14 cellular contexts compared by ENCODE assay signal in the genomic region with DNA sequence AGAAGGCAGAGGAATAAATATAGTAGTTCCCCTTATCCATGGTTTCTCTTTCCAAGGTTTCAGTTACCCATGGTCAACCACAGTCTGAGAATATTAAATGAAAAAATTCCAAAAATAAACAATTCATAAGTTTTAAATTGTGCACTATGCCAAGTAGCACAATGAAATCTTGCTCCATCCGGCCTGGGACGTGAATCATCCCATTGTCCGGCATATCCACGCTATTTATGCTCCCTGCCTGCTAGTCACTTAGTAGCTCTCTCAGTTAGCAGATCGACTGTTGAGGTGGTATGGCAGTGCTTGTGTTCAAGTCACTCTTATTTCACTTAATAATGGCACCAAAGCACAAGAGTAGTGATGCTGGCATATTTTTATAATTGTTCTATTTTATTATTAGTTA. TPM values are rescaled to one million over a fixed set of nuclear protein-coding genes. Genes with fewer than 3 reads are reported as not detected.
DNase-seq lines count a peak whose midpoint lies in the region; ATAC-seq and TF ChIP-seq lines count a peak whose summit lies in the region.
"Had no signal": no experiment of that assay in that cellular context is flagged by ENCODE, and none has a peak within 500 bp of the region (broad histone marks: within the 10 kb centered on the region; RNA-seq: fewer than 3 reads in every experiment).

No MANE protein-coding gene starts in this region.

- no peaks in the 10 kb centered on the region for H3K9me3 Mint-ChIP-seq in activated T-helper 2 cell treated with anti-CD3 and anti-CD28 coated beads, Interferon-gamma antibody, Interleukin-2, Interleukin-4, amounts not matched to agents 10 μg/mL and 5 μg/mL and 100 μg/mL, durations not matched to agents 14 hours and 24 hours and 36 hours
- H3K9me3 Mint-ChIP-seq: activated T-cell treated with anti-CD3 and anti-CD28 coated beads, Interleukin-2, amount 50 U/mL, for 4 hours; T-helper 1 cell treated with Interleukin-12 subunit alpha and Interleukin-12 subunit beta and Interleukin-4 antibody, amounts not matched to agents 30 μg/mL and 1 μg/mL, for 36 hours had no signal

- no peaks in the 10 kb centered on the region for H3K36me3 Mint-ChIP-seq in activated T-helper 2 cell treated with anti-CD3 and anti-CD28 coated beads, Interferon-gamma antibody, Interleukin-2, Interleukin-4, amounts not matched to agents 10 μg/mL and 5 μg/mL and 100 μg/mL, durations not matched to agents 14 hours and 24 hours and 36 hours (ENCODE audit: low read depth)

- no peak overlapping the region for H3K4me3 Mint-ChIP-seq in activated T-helper 2 cell treated with anti-CD3 and anti-CD28 coated beads, Interferon-gamma antibody, Interleukin-2, Interleukin-4, amounts not matched to agents 10 μg/mL and 5 μg/mL and 100 μg/mL, durations not matched to agents 14 hours and 24 hours and 36 hours (ENCODE audit: low read depth)
- H3K4me3 Mint-ChIP-seq: activated CD4-positive, alpha-beta T cell treated with anti-CD3 and anti-CD28 coated beads for 36 hours; activated T-cell treated with anti-CD3 and anti-CD28 coated beads, Interleukin-2, amount 50 U/mL, for 4 hours; T-helper 1 cell treated with Interleukin-12 subunit alpha and Interleukin-12 subunit beta and Interleukin-4 antibody, amounts not matched to agents 30 μg/mL and 1 μg/mL, for 36 hours had no signal

- TF ChIP-seq CTCF in cardiac fibroblast (IDR thresholded peaks at IDR 0.05; ENCODE audit: low read depth, low read length): no peak
- TF ChIP-seq CTCF in left lung (IDR thresholded peaks at IDR 0.05): no peak
- no peak for TF ChIP-seq CTCF in testis (IDR thresholded peaks at IDR 0.05)

- no peak overlapping the region for H3K4me3 ChIP-seq in cardiac fibroblast (replicated peaks in 1 of 2; ENCODE audit: low read depth in 2 of 2, low read length in 2 of 2)
- no peak overlapping the region for H3K4me3 ChIP-seq in left lung
- H3K4me3 ChIP-seq in aorta (ENCODE audit: low read length in 2 of 2): no peak overlapping the region
- no peak overlapping the region for H3K4me3 ChIP-seq in testis

- no peak overlapping the region for H3K27ac Mint-ChIP-seq in activated T-helper 2 cell treated with anti-CD3 and anti-CD28 coated beads, Interferon-gamma antibody, Interleukin-2, Interleukin-4, amounts not matched to agents 10 μg/mL and 5 μg/mL and 100 μg/mL, durations not matched to agents 14 hours and 24 hours and 36 hours
- H3K27ac Mint-ChIP-seq: activated CD4-positive, alpha-beta T cell treated with anti-CD3 and anti-CD28 coated beads for 36 hours; progenitor cell of endocrine pancreas; T-helper 1 cell treated with Interleukin-12 subunit alpha and Interleukin-12 subunit beta and Interleukin-4 antibody, amounts not matched to agents 30 μg/mL and 1 μg/mL, for 36 hours had no signal

- ATAC-seq in left lung (peak; percentile 38), aorta (ENCODE audit: low FRiP score) (no peak), HG03135 (IDR thresholded peaks at IDR 0.05; ENCODE audit: unreplicated experiment) (no peak)
- ATAC-seq: activated CD4-positive, alpha-beta T cell treated with anti-CD3 and anti-CD28 coated beads for 36 hours; activated T-cell treated with anti-CD3 and anti-CD28 coated beads, Interleukin-2, amount 50 U/mL, for 4 hours had no signal

- DNase-seq in AG08395 (ENCODE audit: low spot score) (peak; percentile 54), M059J (ENCODE audit: low read depth) (peak; percentile 84), cardiac fibroblast (ENCODE audit: low read depth in 2 of 2) (peak; percentile 76 to 93), left lung (no peak), aorta (no peak), testis (no peak)
- DNase-seq in activated T-helper 2 cell treated with anti-CD3 and anti-CD28 coated beads, Interferon-gamma antibody, Interleukin-2, Interleukin-4, amounts not matched to agents 10 μg/mL and 5 μg/mL and 100 μg/mL, durations not matched to agents 14 hours and 24 hours and 36 hours (ENCODE audit: low spot score): no peak
- DNase-seq: activated CD4-positive, alpha-beta T cell treated with anti-CD3 and anti-CD28 coated beads for 36 hours; activated T-cell treated with anti-CD3 and anti-CD28 coated beads, Interleukin-2, amount 50 U/mL, for 4 hours; midbrain; NCI-H2171 had no signal

- H3K27ac ChIP-seq in left lung: peak overlapping the region; percentile 22 to 79
- no peak overlapping the region for H3K27ac ChIP-seq in aorta (ENCODE audit: low read depth in 1 of 2, low read length in 2 of 2)
- no peak overlapping the region for H3K27ac ChIP-seq in testis

- peaks cover 20 to 52% of the 10 kb centered on the region in 2 donors for H3K4me1 ChIP-seq in left lung
- no peaks in the 10 kb centered on the region for H3K4me1 ChIP-seq in aorta (ENCODE audit: control insufficient read depth in 1 of 2, insufficient read depth in 2 of 2, low read length in 2 of 2)
- no peaks in the 10 kb centered on the region for H3K4me1 ChIP-seq in testis

- H3K27me3 ChIP-seq in left lung (no peaks in the 10 kb centered on the region), aorta (ENCODE audit: control insufficient read depth in 1 of 2, insufficient read depth in 2 of 2, low read length in 1 of 2) (no peaks in the 10 kb centered on the region), testis (no peaks in the 10 kb centered on the region)

- 20 to 21% methylated on average over 5 of the region's 5 CpGs for WGBS in aorta, 2 donors
- 65 to 86% methylated on average over 5 of the region's 5 CpGs for WGBS in testis, 2 donors

- TF ChIP-seq POLR2A in testis (IDR thresholded peaks at IDR 0.05): no peak

- no peaks in the 10 kb centered on the region for H3K9me3 ChIP-seq in left lung
- no peaks in the 10 kb centered on the region for H3K9me3 ChIP-seq in aorta (ENCODE audit: control insufficient read depth, low read length)
- H3K9me3 ChIP-seq in testis: no peaks in the 10 kb centered on the region

- peaks cover 9% of the 10 kb centered on the region for H3K27me3 Mint-ChIP-seq in activated T-helper 2 cell treated with anti-CD3 and anti-CD28 coated beads, Interferon-gamma antibody, Interleukin-2, Interleukin-4, amounts not matched to agents 10 μg/mL and 5 μg/mL and 100 μg/mL, durations not matched to agents 14 hours and 24 hours and 36 hours (ENCODE audit: low read depth)
- H3K27me3 Mint-ChIP-seq: progenitor cell of endocrine pancreas had no signal

- intact Hi-C loops in left lung (cut with DNase I): no loop called here
- intact Hi-C loops in aorta (cut with DNase I): no loop called here
- intact Hi-C loops in activated T-helper 2 cell treated with anti-CD3 and anti-CD28 coated beads, Interferon-gamma antibody, Interleukin-2, Interleukin-4, amounts not matched to agents 10 μg/mL and 5 μg/mL and 100 μg/mL, durations not matched to agents 14 hours and 24 hours and 36 hours (cut with micrococcal nuclease): no loop called here
- intact Hi-C loops in testis (cut with DNase I; ENCODE audit: low total_unique reads): no loop called here

- no peaks in the 10 kb centered on the region for H3K4me1 Mint-ChIP-seq in activated T-helper 2 cell treated with anti-CD3 and anti-CD28 coated beads, Interferon-gamma antibody, Interleukin-2, Interleukin-4, amounts not matched to agents 10 μg/mL and 5 μg/mL and 100 μg/mL, durations not matched to agents 14 hours and 24 hours and 36 hours (ENCODE audit: low read depth)
- H3K4me1 Mint-ChIP-seq: activated CD4-positive, alpha-beta T cell treated with anti-CD3 and anti-CD28 coated beads for 36 hours had no signal

- H3K36me3 ChIP-seq in left lung: no peaks in the 10 kb centered on the region
- H3K36me3 ChIP-seq in aorta (ENCODE audit: control insufficient read depth in 1 of 2, insufficient read depth in 2 of 2, low read length in 1 of 2): no peaks in the 10 kb centered on the region
- H3K36me3 ChIP-seq in testis (ENCODE audit: low read depth, missing control alignments): no peaks in the 10 kb centered on the region

RNA-seq across cellular contexts. Expression of gene ARHGAP29, which starts 58.6 kb away (rescaled TPM):
- total RNA-seq in M059J (2014; rRNA removed; shearing (Covaris generic)): 37.2 and 55.9 TPM in 2 replicates
- total RNA-seq in left lung (10 to 100 TPM; 42.3 to 55.2 TPM), aorta (10 to 100 TPM; 40.1 to 65.4 TPM), testis (10 to 100 TPM; 34.7 to 41.7 TPM)
- polyA plus RNA-seq in aorta (10 to 100 TPM in 1 of 2 donors, 1 to 10 TPM in 1; 6.8 to 18.8 TPM), testis (ENCODE audit: insufficient read depth, low read depth, low replicate concordance) (24.9 TPM)
- 0.05 and 0.18 TPM in 2 replicates for total RNA-seq in activated T-helper 2 cell treated with anti-CD3 and anti-CD28 coated beads, Interferon-gamma antibody, Interleukin-2, Interleukin-4, amounts not matched to agents 10 μg/mL and 5 μg/mL and 100 μg/mL, durations not matched to agents 14 hours and 24 hours and 36 hours

Comparison
In these comparisons a context has a peak if more than half of its experiments do, and no peak if none do; other contexts are left out.
1. DNase-seq: peak in AG08395 (single experiment), M059J (single experiment) and cardiac fibroblast (2 of 2); none in left lung (0 of 2), aorta (0 of 2), activated T-helper 2 cell treated with anti-CD3 and anti-CD28 coated beads, Interferon-gamma antibody, Interleukin-2, Interleukin-4, amounts not matched to agents 10 μg/mL and 5 μg/mL and 100 μg/mL, durations not matched to agents 14 hours and 24 hours and 36 hours (single experiment) and testis (single experiment).
2. H3K27ac ChIP-seq: peak in left lung (2 of 2); none in aorta (0 of 2) and testis (0 of 2).
3. RNA of gene ARHGAP29, which starts 58.6 kb away (total RNA-seq): 40.1 to 65.4 TPM in aorta, 37.2 to 55.9 TPM in M059J, 42.3 to 55.2 TPM in left lung and 34.7 to 41.7 TPM in testis; 0.05 to 0.18 TPM in activated T-helper 2 cell treated with anti-CD3 and anti-CD28 coated beads, Interferon-gamma antibody, Interleukin-2, Interleukin-4, amounts not matched to agents 10 μg/mL and 5 μg/mL and 100 μg/mL, durations not matched to agents 14 hours and 24 hours and 36 hours; every median in the first group is over 10 times any median in the second.